Comparison of ENCODE assay signal across 8 cellular contexts in genomic region chr13:41060723-41061074, GRCh38. TPM values are rescaled to one million over a fixed set of nuclear protein-coding genes. Genes with fewer than 3 reads are reported as not detected.
DNase-seq lines count a peak whose midpoint lies in the region; ATAC-seq and TF ChIP-seq lines count a peak whose summit lies in the region.

No MANE protein-coding gene starts in this region.

- peak overlapping the region; percentile 76 for H3K4me3 ChIP-seq in Caco-2 (ENCODE audit: low read depth, low read length)
- H3K4me3 ChIP-seq in HUES64 (ENCODE audit: low read length), result peak overlapping the region; percentile 85
- peak overlapping the region; percentile 68 to 94 (median 78) for H3K4me3 ChIP-seq in Peyer's patch
- H3K4me3 ChIP-seq in fibroblast of mammary gland (ENCODE audit: control insufficient read depth, low read depth, low read length), result peak overlapping the region; percentile 88

- peaks cover 60% of the 10 kb centered on the region for H3K4me1 ChIP-seq in Caco-2
- H3K4me1 ChIP-seq in HUES64 (ENCODE audit: insufficient read depth, low read length), result peaks cover 22% of the 10 kb centered on the region; the same call in 1 of the 2 replicates
- peaks cover 0 to 68% (median 0%) of the 10 kb centered on the region in 4 donors for H3K4me1 ChIP-seq in Peyer's patch

- CTCF ChIA-PET in Caco-2 (lab: Charles Lee), result interaction anchor here (0.6 to 1.1 kb wide), 3 partner anchors 86 to 272 kb away, joined by 3 to 4 read pairs (median 4); no protein-coding TSS in a partner anchor

- H3K4me1 Mint-ChIP-seq in Caco-2 (ENCODE audit: low read depth, unreplicated experiment) (peaks cover 48% of the 10 kb centered on the region), nephron (peaks cover 59% of the 10 kb centered on the region)
- H3K4me1 Mint-ChIP-seq in activated T-helper 17 cell treated with anti-CD3 and anti-CD28 coated beads, Interleukin-2, amount 50 U/mL, for 72 hours, result peaks cover 28% of the 10 kb centered on the region
- H3K4me1 Mint-ChIP-seq in stimulated activated naive CD8-positive, alpha-beta T cell treated with anti-CD3 and anti-CD28 coated beads, Interleukin-15, amount 100 ng/mL, for 72 hours, result peaks cover 81% of the 10 kb centered on the region

- H3K36me3 Mint-ChIP-seq in Caco-2 (ENCODE audit: insufficient read depth, unreplicated experiment) (peaks cover 64% of the 10 kb centered on the region), nephron (ENCODE audit: low read depth) (peaks cover 9% of the 10 kb centered on the region)
- H3K36me3 Mint-ChIP-seq in activated T-helper 17 cell treated with anti-CD3 and anti-CD28 coated beads, Interleukin-2, amount 50 U/mL, for 72 hours (ENCODE audit: low read depth), result peaks cover 57% of the 10 kb centered on the region

- no TSS peak for BruUV-seq in Caco-2 (replicated peaks; lab: Mats Ljungman, UMichigan)

- peak overlapping the region; percentile 89 for H3K27ac ChIP-seq in HUES64 (ENCODE audit: low read depth, low read length)
- H3K27ac ChIP-seq in Peyer's patch, result peak overlapping the region; percentile 90 to 99 (median 95)

- H3K27me3 ChIP-seq in Caco-2 (replicated peaks; ENCODE audit: control insufficient read depth, insufficient read depth, low read length) (no peaks in the 10 kb centered on the region), HUES64 (ENCODE audit: insufficient read depth, low read length) (no peaks in the 10 kb centered on the region), Peyer's patch (no peaks in the 10 kb centered on the region)

- TF ChIP-seq POLR2A in Peyer's patch (IDR thresholded peaks at IDR 0.05), result no peak

- H3K9ac ChIP-seq in HUES64 (ENCODE audit: low read depth, low read length), result peak overlapping the region; percentile 88

- under 1% methylated on average over 35 of the region's 35 CpGs for WGBS in HUES64

- H3K27ac Mint-ChIP-seq in Caco-2 (ENCODE audit: unreplicated experiment), result peak overlapping the region; percentile 99
- H3K27ac Mint-ChIP-seq in activated T-helper 17 cell treated with anti-CD3 and anti-CD28 coated beads, Interleukin-2, amount 50 U/mL, for 72 hours, result peak overlapping the region; percentile 100
- peak overlapping the region; percentile 100 for H3K27ac Mint-ChIP-seq in nephron
- H3K27ac Mint-ChIP-seq in stimulated activated naive CD8-positive, alpha-beta T cell treated with anti-CD3 and anti-CD28 coated beads, Interleukin-15, amount 100 ng/mL, for 72 hours, result peak overlapping the region; percentile 99 to 100

- no peaks in the 10 kb centered on the region for H3K27me3 Mint-ChIP-seq in Caco-2 (ENCODE audit: insufficient read depth, unreplicated experiment)
- H3K27me3 Mint-ChIP-seq in activated T-helper 17 cell treated with anti-CD3 and anti-CD28 coated beads, Interleukin-2, amount 50 U/mL, for 72 hours, result no peaks in the 10 kb centered on the region
- H3K27me3 Mint-ChIP-seq in nephron (ENCODE audit: low read depth), result peaks cover 5% of the 10 kb centered on the region
- H3K27me3 Mint-ChIP-seq in stimulated activated naive CD8-positive, alpha-beta T cell treated with anti-CD3 and anti-CD28 coated beads, Interleukin-15, amount 100 ng/mL, for 72 hours, result no peaks in the 10 kb centered on the region

- DNase-seq in Caco-2 (peak; percentile 77 to 81), Peyer's patch (peak in 2 of 3 donors; percentile 84 to 93), fibroblast of mammary gland (ENCODE audit: low read depth) (peak; percentile 81)
- peak; percentile 92 to 93 for DNase-seq in stimulated activated naive CD8-positive, alpha-beta T cell treated with anti-CD3 and anti-CD28 coated beads, Interleukin-15, amount 100 ng/mL, for 72 hours

- peak overlapping the region; percentile 95 for H3K4me3 Mint-ChIP-seq in Caco-2 (ENCODE audit: unreplicated experiment)
- H3K4me3 Mint-ChIP-seq in activated T-helper 17 cell treated with anti-CD3 and anti-CD28 coated beads, Interleukin-2, amount 50 U/mL, for 72 hours, result peak overlapping the region; percentile 99
- peak overlapping the region; percentile 99 for H3K4me3 Mint-ChIP-seq in nephron
- H3K4me3 Mint-ChIP-seq in stimulated activated naive CD8-positive, alpha-beta T cell treated with anti-CD3 and anti-CD28 coated beads, Interleukin-15, amount 100 ng/mL, for 72 hours, result peak overlapping the region; percentile 98 to 100

- ATAC-seq in GM21423 (IDR thresholded peaks at IDR 0.05; ENCODE audit: unreplicated experiment), result peak; percentile 23
- peak; percentile 55 for ATAC-seq in activated T-helper 17 cell treated with anti-CD3 and anti-CD28 coated beads, Interleukin-2, amount 50 U/mL, for 72 hours (replicated peaks)
- peak; percentile 68 for ATAC-seq in stimulated activated naive CD8-positive, alpha-beta T cell treated with anti-CD3 and anti-CD28 coated beads, Interleukin-15, amount 100 ng/mL, for 72 hours

- TF ChIP-seq CTCF in Caco-2 (IDR thresholded peaks at IDR 0.05; ENCODE audit: insufficient read depth in 1 of 2, low read depth in 1 of 2, low read length in 1 of 2, severe bottlenecking in 1 of 2, unreplicated experiment in 1 of 2), result no peak
- no peak for TF ChIP-seq CTCF in Peyer's patch (IDR thresholded peaks at IDR 0.05)
- TF ChIP-seq CTCF in fibroblast of mammary gland (conservative IDR thresholded peaks at IDR 0.05; ENCODE audit: control insufficient read depth, insufficient read depth, low read depth, low read length), result no peak
- no peak for TF ChIP-seq CTCF in nephron (IDR thresholded peaks at IDR 0.05; ENCODE audit: unreplicated experiment in 3 of 3)

- H3K9me3 ChIP-seq in Caco-2 (no peaks in the 10 kb centered on the region), HUES64 (ENCODE audit: insufficient read depth, low read depth, low read length) (no peaks in the 10 kb centered on the region), Peyer's patch (no peaks in the 10 kb centered on the region)

- H3K36me3 ChIP-seq in Caco-2 (ENCODE audit: control insufficient read depth, insufficient read depth, low read length) (peaks cover 2% of the 10 kb centered on the region; the same call in 1 of the 2 replicates), HUES64 (ENCODE audit: insufficient read depth, low read length) (peaks cover 28% of the 10 kb centered on the region), Peyer's patch (peaks cover 0 to 3% (median 0%) of the 10 kb centered on the region in 3 donors)

- intact Hi-C loops in Caco-2 (cut with micrococcal nuclease; ENCODE audit: unreplicated experiment), result loop anchor here (1.0 kb wide), 2 partner anchors 41 to 66 kb away; partner anchors contain the start of gene ELF1

- POLR2A ChIA-PET in Caco-2 (lab: Charles Lee), result interaction anchor here (0.6 to 1.8 kb wide), 7 partner anchors 43 to 289 kb away, joined by 3 to 8 read pairs (median 3); partner anchors contain the start of gene KBTBD7

- H3K9me3 Mint-ChIP-seq in Caco-2 (ENCODE audit: unreplicated experiment) (no peaks in the 10 kb centered on the region), nephron (no peaks in the 10 kb centered on the region)
- no peaks in the 10 kb centered on the region for H3K9me3 Mint-ChIP-seq in activated T-helper 17 cell treated with anti-CD3 and anti-CD28 coated beads, Interleukin-2, amount 50 U/mL, for 72 hours
- no peaks in the 10 kb centered on the region for H3K9me3 Mint-ChIP-seq in stimulated activated naive CD8-positive, alpha-beta T cell treated with anti-CD3 and anti-CD28 coated beads, Interleukin-15, amount 100 ng/mL, for 72 hours

RNA-seq across cellular contexts. Expression of gene WBP4, which starts 0.6 kb away (rescaled TPM):
- total RNA-seq in Caco-2 (2022) (12.9 and 13.6 TPM in 2 replicates), Peyer's patch (10 to 100 TPM in 1 of 4 donors, 1 to 10 TPM in 3; 8.4 to 13.2 (median 8.6) TPM)
- polyA plus RNA-seq in HUES64 (2013, experiment 1 of 2), result 11.4 TPM
- polyA plus RNA-seq in HUES64 (2013, experiment 2 of 2), result 15.2 TPM
- total RNA-seq in activated T-helper 17 cell treated with anti-CD3 and anti-CD28 coated beads, Interleukin-2, amount 50 U/mL, for 72 hours, result 10 to 100 TPM in 1 of 2 donors, 1 to 10 TPM in 1; 9.7 to 10.6 TPM

RNA-seq across cellular contexts. Expression of gene ELF1, which starts 41.6 kb away (rescaled TPM):
- 108 and 116 TPM in 2 replicates for total RNA-seq in Caco-2 (2022)
- polyA plus RNA-seq in HUES64 (2013, experiment 1 of 2), result 9.7 TPM
- 11.0 TPM for polyA plus RNA-seq in HUES64 (2013, experiment 2 of 2)
- 100 to 1,000 TPM in 2 of 4 donors, 10 to 100 TPM in 2; 77.7 to 145 (median 106) TPM for total RNA-seq in Peyer's patch
- total RNA-seq in activated T-helper 17 cell treated with anti-CD3 and anti-CD28 coated beads, Interleukin-2, amount 50 U/mL, for 72 hours, result 10 to 100 TPM; 76.0 to 80.1 TPM

Comparison
In these comparisons a context has a peak if more than half of its experiments do, and no peak if none do; other contexts are left out.
1. Peak in every context shown above with its lines: DNase-seq, ATAC-seq, H3K4me3 ChIP-seq and H3K27ac ChIP-seq.